In the genomic region with DNA sequence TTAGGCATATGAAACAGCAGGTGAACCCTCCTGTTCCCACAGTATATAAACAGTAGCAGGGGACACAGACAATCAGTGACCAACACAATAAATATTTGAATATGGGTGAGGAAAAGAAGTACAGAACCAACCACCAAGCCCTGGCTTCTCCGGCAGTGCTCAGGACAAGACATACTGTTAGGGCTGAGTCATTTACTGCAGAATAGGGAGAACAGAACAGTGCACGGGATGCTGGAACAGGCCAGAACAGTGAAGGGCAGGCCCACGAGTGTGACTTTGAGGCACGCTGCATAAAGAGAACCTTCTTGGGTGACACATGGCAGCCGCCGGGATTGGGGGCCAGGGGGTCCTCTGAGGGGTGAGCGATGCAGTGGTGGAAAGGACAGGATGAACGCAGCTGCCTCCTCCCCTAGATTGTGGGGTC, we compare ENCODE assay signal across 11 cellular contexts.
A peak's percentile ranks its signal among the peaks of the same experiment; 100 is the strongest.
DNase-seq lines count a peak whose midpoint lies in the region; ATAC-seq and TF ChIP-seq lines count a peak whose summit lies in the region.
"Had no signal": no experiment of that assay in that cellular context is flagged by ENCODE, and none has a peak within 500 bp of the region (broad histone marks: within the 10 kb centered on the region; RNA-seq: fewer than 3 reads in every experiment).

No MANE protein-coding gene starts in this region.

- H4K91ac ChIP-seq in IMR-90 (ENCODE audit: insufficient read depth, low read depth, low read length), result no peak overlapping the region

- POLR2A ChIA-PET in IMR-90 (lab: Charles Lee; ENCODE audit: unreplicated experiment), result no interaction called here

- H4K20me1 ChIP-seq in IMR-90 (ENCODE audit: insufficient read depth, low read length), result peaks cover 78% of the 10 kb centered on the region

- in situ Hi-C loops in IMR-90 (cut with MboI; ENCODE audit: low sequenced_read_pairs), result no loop called here

- H2BK20ac ChIP-seq in IMR-90 (ENCODE audit: low read depth, low read length), result no peak overlapping the region

- DNase-seq in IMR-90, result peak; percentile 75
- peak; percentile 51 to 85 for DNase-seq in cardiac fibroblast (ENCODE audit: low read depth in 2 of 2)
- peak; percentile 32 for DNase-seq in kidney glomerular epithelial cell (lab: John Stamatoyannopoulos, UW)
- DNase-seq in stimulated activated naive CD4-positive, alpha-beta T cell (lab: John Stamatoyannopoulos, UW), result no peak
- no peak for DNase-seq in Peyer's patch
- DNase-seq in left colon, result no peak
- DNase-seq: foreskin melanocyte, WERI-Rb-1 had no signal

- peaks cover 19 to 43% of the 10 kb centered on the region in 2 experiments for H3K79me1 ChIP-seq in IMR-90 (ENCODE audit: low read depth in 1 of 2, low read length in 2 of 2)

- H3K14ac ChIP-seq in IMR-90 (replicated peaks; ENCODE audit: low read depth, low read length), result no peak overlapping the region

- H3K4me3 ChIP-seq in ACC112 (ENCODE audit: low read depth, low read length), result no peak overlapping the region
- no peak overlapping the region for H3K4me3 ChIP-seq in IMR-90 (ENCODE audit: insufficient read depth, low read depth, low read length)
- H3K4me3 ChIP-seq in cardiac fibroblast (replicated peaks in 1 of 2; ENCODE audit: low read depth in 2 of 2, low read length in 2 of 2), result no peak overlapping the region
- no peak overlapping the region for H3K4me3 ChIP-seq in Peyer's patch
- H3K4me3 ChIP-seq: lung had no signal

- no peak overlapping the region for H2BK5ac ChIP-seq in IMR-90 (ENCODE audit: low read depth, low read length, poor library complexity, severe bottlenecking)

- H2BK15ac ChIP-seq in IMR-90 (ENCODE audit: low read depth, low read length), result no peak overlapping the region

- no peak overlapping the region for H4K8ac ChIP-seq in IMR-90 (ENCODE audit: low read depth in 2 of 2, low read length in 2 of 2)

- ATAC-seq in IMR-90 (ENCODE audit: low read depth), result peak; percentile 89
- ATAC-seq in left colon, result no peak
- no peak for ATAC-seq in HG02798 (IDR thresholded peaks at IDR 0.05; ENCODE audit: poor library complexity, unreplicated experiment)

- no peak overlapping the region; the same call in 1 of the 2 replicates for H3K4me2 ChIP-seq in IMR-90 (ENCODE audit: low read depth, low read length)

- H3K9me1 ChIP-seq in IMR-90 (ENCODE audit: insufficient read depth, low read length), result peaks cover 6% of the 10 kb centered on the region

- peaks cover 4% of the 10 kb centered on the region for H3K79me2 ChIP-seq in ACC112 (ENCODE audit: control insufficient read depth, insufficient read depth, low read length, unreplicated experiment)

- H3K4ac ChIP-seq in IMR-90 (ENCODE audit: low read depth, low read length), result no peak overlapping the region

- intact Hi-C loops in IMR-90 (cut with micrococcal nuclease) (loop anchor here (5.0 kb wide), 1 partner anchor 203 kb away; no protein-coding TSS in a partner anchor), left colon (cut with DNase I, micrococcal nuclease) (no loop called here)

- H3K18ac ChIP-seq in IMR-90 (ENCODE audit: low read depth, low read length), result no peak overlapping the region

- H3K27ac ChIP-seq in ACC112 (ENCODE audit: low read depth, low read length) (peak overlapping the region; percentile 14; the same call in 1 of the 2 replicates), IMR-90 (ENCODE audit: insufficient read depth, low read length) (no peak overlapping the region), Peyer's patch (peak overlapping the region in 1 of 4 donors; percentile 18)
- H3K27ac ChIP-seq: WERI-Rb-1 had no signal

- no peaks in the 10 kb centered on the region for H3K9me3 ChIP-seq in IMR-90 (ENCODE audit: control insufficient read depth, insufficient read depth, low read length)
- no peaks in the 10 kb centered on the region for H3K9me3 ChIP-seq in Peyer's patch

- H2BK120ac ChIP-seq in IMR-90 (ENCODE audit: low read depth, low read length), result no peak overlapping the region

- H2AK9ac ChIP-seq in IMR-90 (replicated peaks; ENCODE audit: low read depth, low read length, poor library complexity), result no peak overlapping the region

- no peak overlapping the region for H3K9ac ChIP-seq in IMR-90 (ENCODE audit: low read depth, low read length)

- H2AFZ ChIP-seq in ACC112 (ENCODE audit: low read length, unreplicated experiment) (no peak overlapping the region), IMR-90 (replicated peaks; ENCODE audit: low read length, poor library complexity) (no peak overlapping the region)

- TF ChIP-seq CTCF in IMR-90 (conservative IDR thresholded peaks at IDR 0.05; ENCODE audit: low read depth, low read length) (no peak), cardiac fibroblast (IDR thresholded peaks at IDR 0.05; ENCODE audit: low read depth, low read length) (no peak), Peyer's patch (IDR thresholded peaks at IDR 0.05) (no peak)

- no peak for TF ChIP-seq RAD21 in IMR-90 (IDR thresholded peaks at IDR 0.05; ENCODE audit: low read length)

- WGBS in IMR-90 (ENCODE audit: extremely low coverage in 2 of 2, insufficient read length in 1 of 2), 2 experiments, result 80% methylated on average over 2 of the region's 8 CpGs; no CpG with 5 or more reads in 1 of the 2 experiments

- H3K36me3 ChIP-seq in ACC112 (ENCODE audit: insufficient read depth, low read length), result peaks cover 5% of the 10 kb centered on the region; the same call in 1 of the 2 replicates
- H3K36me3 ChIP-seq in IMR-90 (ENCODE audit: control insufficient read depth, insufficient read depth, low read length), result peaks cover 1% of the 10 kb centered on the region; the same call in 1 of the 2 replicates
- peaks cover 0 to 20% (median 0%) of the 10 kb centered on the region in 3 donors for H3K36me3 ChIP-seq in Peyer's patch
- H3K36me3 ChIP-seq: WERI-Rb-1 had no signal

- no peak overlapping the region for H4K5ac ChIP-seq in IMR-90 (ENCODE audit: low read depth, low read length)

- no peak overlapping the region for H3K56ac ChIP-seq in IMR-90 (ENCODE audit: extremely low read depth, insufficient read depth, low read length)

- H3K4me1 ChIP-seq in ACC112 (ENCODE audit: control insufficient read depth, insufficient read depth, low read length, unreplicated experiment) (peaks cover 42% of the 10 kb centered on the region), IMR-90 (ENCODE audit: control insufficient read depth, insufficient read depth, low read length) (peaks cover 22% of the 10 kb centered on the region), Peyer's patch (peaks cover 0 to 56% (median 6%) of the 10 kb centered on the region in 4 donors)

- CTCF ChIA-PET in IMR-90 (lab: Yijun Ruan, JAX), result no interaction called here

- dilution Hi-C loops in IMR-90 (cut with HindIII; ENCODE audit: low sequenced_read_pairs, unreplicated experiment), result no loop called here

- H2AK5ac ChIP-seq in IMR-90 (ENCODE audit: low read depth, low read length), result no peak overlapping the region

- H3K27me3 ChIP-seq in ACC112 (ENCODE audit: insufficient read depth, low read length) (no peaks in the 10 kb centered on the region), IMR-90 (ENCODE audit: control insufficient read depth, insufficient read depth, low read length) (no peaks in the 10 kb centered on the region), Peyer's patch (no peaks in the 10 kb centered on the region)

- TF ChIP-seq POLR2A in IMR-90 (IDR thresholded peaks at IDR 0.05; ENCODE audit: low read depth, low read length) (no peak), Peyer's patch (IDR thresholded peaks at IDR 0.05) (no peak)

- no peak overlapping the region for H3K23ac ChIP-seq in IMR-90 (ENCODE audit: low read depth, low read length)

- BruUV-seq in IMR-90 (replicated peaks; lab: Mats Ljungman, UMichigan), result no TSS peak

TF ChIP-seq in IMR-90, 13 proteins besides CTCF, POLR2A, EP300 and RAD21:
- TF ChIP-seq MAFK (IDR thresholded peaks at IDR 0.05; ENCODE audit: low read depth, low read length) (no peak), SMC3 (IDR thresholded peaks at IDR 0.05; ENCODE audit: low read depth, low read length) (no peak), MAZ (IDR thresholded peaks at IDR 0.05; ENCODE audit: borderline replicate concordance, low read depth, low read length) (no peak), NFE2L2 (IDR thresholded peaks at IDR 0.05; ENCODE audit: low read depth, low read length) (no peak), RFX5 (IDR thresholded peaks at IDR 0.05; ENCODE audit: low read depth, low read length) (no peak), BHLHE40 (IDR thresholded peaks at IDR 0.05; ENCODE audit: low read depth, low read length) (peak; percentile 86), CEBPB (IDR thresholded peaks at IDR 0.05; ENCODE audit: low read depth, low read length) (no peak), MXI1 (IDR thresholded peaks at IDR 0.05; ENCODE audit: borderline replicate concordance, low read depth, low read length) (no peak), FOS (IDR thresholded peaks at IDR 0.05; ENCODE audit: low read depth, low read length) (0 out of 2 replicates have a peak, but pooled peaks have one; percentile 16), CHD1 (IDR thresholded peaks at IDR 0.05; ENCODE audit: low read depth, low read length) (no peak), RCOR1 (IDR thresholded peaks at IDR 0.05; ENCODE audit: insufficient replicate concordance, low read length) (peak; percentile 62)
- TF ChIP-seq, protein P1, sequence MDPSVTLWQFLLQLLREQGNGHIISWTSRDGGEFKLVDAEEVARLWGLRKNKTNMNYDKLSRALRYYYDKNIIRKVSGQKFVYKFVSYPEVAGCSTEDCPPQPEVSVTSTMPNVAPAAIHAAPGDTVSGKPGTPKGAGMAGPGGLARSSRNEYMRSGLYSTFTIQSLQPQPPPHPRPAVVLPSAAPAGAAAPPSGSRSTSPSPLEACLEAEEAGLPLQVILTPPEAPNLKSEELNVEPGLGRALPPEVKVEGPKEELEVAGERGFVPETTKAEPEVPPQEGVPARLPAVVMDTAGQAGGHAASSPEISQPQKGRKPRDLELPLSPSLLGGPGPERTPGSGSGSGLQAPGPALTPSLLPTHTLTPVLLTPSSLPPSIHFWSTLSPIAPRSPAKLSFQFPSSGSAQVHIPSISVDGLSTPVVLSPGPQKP (IDR thresholded peaks at IDR 0.05; ENCODE audit: borderline replicate concordance, low read depth, low read length), result no peak
- TF ChIP-seq, protein P2, sequence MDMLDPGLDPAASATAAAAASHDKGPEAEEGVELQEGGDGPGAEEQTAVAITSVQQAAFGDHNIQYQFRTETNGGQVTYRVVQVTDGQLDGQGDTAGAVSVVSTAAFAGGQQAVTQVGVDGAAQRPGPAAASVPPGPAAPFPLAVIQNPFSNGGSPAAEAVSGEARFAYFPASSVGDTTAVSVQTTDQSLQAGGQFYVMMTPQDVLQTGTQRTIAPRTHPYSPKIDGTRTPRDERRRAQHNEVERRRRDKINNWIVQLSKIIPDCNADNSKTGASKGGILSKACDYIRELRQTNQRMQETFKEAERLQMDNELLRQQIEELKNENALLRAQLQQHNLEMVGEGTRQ (IDR thresholded peaks at IDR 0.05; ENCODE audit: low read depth, low read length), result no peak
TF ChIP-seq in IMR-90: peak in this region for 3.

Comparison
In these comparisons a context has a peak if more than half of its experiments do, and no peak if none do; other contexts are left out.
1. DNase-seq: peak in IMR-90 (single experiment), cardiac fibroblast (2 of 2) and kidney glomerular epithelial cell (single experiment); none in stimulated activated naive CD4-positive, alpha-beta T cell (0 of 6), Peyer's patch (0 of 3) and left colon (0 of 2).